ENCODE assay signal across 10 cellular contexts in genomic region chr5:26553079-26553478, GRCh38.
DNase-seq lines count a peak whose midpoint lies in the region; ATAC-seq and TF ChIP-seq lines count a peak whose summit lies in the region.
"Had no signal": no experiment of that assay in that cellular context is flagged by ENCODE, and none has a peak within 500 bp of the region (broad histone marks: within the 10 kb centered on the region; RNA-seq: fewer than 3 reads in every experiment).

No MANE protein-coding gene starts in this region.

- H3F3A ChIP-seq in MM.1S (ENCODE audit: insufficient read depth, low read length): no peaks in the 10 kb centered on the region

- no peaks in the 10 kb centered on the region for H3K9me2 ChIP-seq in MM.1S (replicated peaks; ENCODE audit: insufficient read depth, low read length)

- no peak overlapping the region for H3K4me2 ChIP-seq in MM.1S (ENCODE audit: low read depth, low read length)

- no peaks in the 10 kb centered on the region for H3K36me3 ChIP-seq in MM.1S (replicated peaks; ENCODE audit: insufficient read depth, low read length)

- WGBS in lower leg skin, 2 donors: 76 to 77% methylated on average over 2 of the region's 2 CpGs

- H3K4me1 ChIP-seq in MM.1S (ENCODE audit: low read length): no peaks in the 10 kb centered on the region

- TF ChIP-seq CTCF in lower leg skin (IDR thresholded peaks at IDR 0.05) (no peak), MM.1S (IDR thresholded peaks at IDR 0.05; ENCODE audit: low read length) (no peak)

- no peak overlapping the region for H3K4me3 ChIP-seq in lower leg skin (ENCODE audit: low read depth, poor library complexity, severe bottlenecking)
- no peak overlapping the region for H3K4me3 ChIP-seq in MM.1S (ENCODE audit: low read length)

- H4K20me1 ChIP-seq in MM.1S (ENCODE audit: insufficient read depth, low read length): no peaks in the 10 kb centered on the region

- no peaks in the 10 kb centered on the region for H3K27me3 ChIP-seq in MM.1S (replicated peaks; ENCODE audit: insufficient read depth, low read length)

- no peaks in the 10 kb centered on the region for H3K79me2 ChIP-seq in MM.1S (ENCODE audit: low read length)

- H3K9me3 ChIP-seq in MM.1S (replicated peaks; ENCODE audit: insufficient read depth, low read length): no peaks in the 10 kb centered on the region

- intact Hi-C loops in lower leg skin (cut with DNase I; ENCODE audit: low total_unique reads): no loop called here

- H3K9ac ChIP-seq in MM.1S (ENCODE audit: low read length): no peak overlapping the region

- no peak overlapping the region for H2AFZ ChIP-seq in MM.1S (ENCODE audit: low read length)

- DNase-seq in COLO668 (lab: John Stamatoyannopoulos, UW; ENCODE audit: unreplicated experiment) (peak; percentile 83), NCI-H1092 treated with DMSO at 0.1 percent for 48 hours (lab: John Stamatoyannopoulos, UW) (peak; percentile 98), NCI-H460 (ENCODE audit: extremely low read depth, low read depth) (peak; percentile 23), cerebellar cortex (ENCODE audit: low spot score) (peak; percentile 72), hippocampal formation (lab: John Stamatoyannopoulos, UW) (no peak), lower leg skin (ENCODE audit: low spot score in 2 of 2) (no peak), MM.1S (no peak)
- DNase-seq: activated CD8-positive, alpha-beta memory T cell treated with anti-CD3 and anti-CD28 coated beads, Interleukin-2, amount 50 U/mL, for 4 hours; amniotic stem cell had no signal

- no peak overlapping the region for H3K27ac ChIP-seq in MM.1S (ENCODE audit: low read length)

- ATAC-seq in HG02642 (IDR thresholded peaks at IDR 0.05; ENCODE audit: poor library complexity, unreplicated experiment): no peak

- no peak for TF ChIP-seq POLR2A in lower leg skin (IDR thresholded peaks at IDR 0.05)

Comparison
In these comparisons a context has a peak if more than half of its experiments do, and no peak if none do; other contexts are left out.
1. DNase-seq: peak in COLO668 (single experiment), NCI-H1092 treated with DMSO at 0.1 percent for 48 hours (single experiment), NCI-H460 (single experiment) and cerebellar cortex (single experiment); none in hippocampal formation (0 of 2), lower leg skin (0 of 2) and MM.1S (single experiment).